8 cellular contexts compared by ENCODE assay signal in the genomic region with DNA sequence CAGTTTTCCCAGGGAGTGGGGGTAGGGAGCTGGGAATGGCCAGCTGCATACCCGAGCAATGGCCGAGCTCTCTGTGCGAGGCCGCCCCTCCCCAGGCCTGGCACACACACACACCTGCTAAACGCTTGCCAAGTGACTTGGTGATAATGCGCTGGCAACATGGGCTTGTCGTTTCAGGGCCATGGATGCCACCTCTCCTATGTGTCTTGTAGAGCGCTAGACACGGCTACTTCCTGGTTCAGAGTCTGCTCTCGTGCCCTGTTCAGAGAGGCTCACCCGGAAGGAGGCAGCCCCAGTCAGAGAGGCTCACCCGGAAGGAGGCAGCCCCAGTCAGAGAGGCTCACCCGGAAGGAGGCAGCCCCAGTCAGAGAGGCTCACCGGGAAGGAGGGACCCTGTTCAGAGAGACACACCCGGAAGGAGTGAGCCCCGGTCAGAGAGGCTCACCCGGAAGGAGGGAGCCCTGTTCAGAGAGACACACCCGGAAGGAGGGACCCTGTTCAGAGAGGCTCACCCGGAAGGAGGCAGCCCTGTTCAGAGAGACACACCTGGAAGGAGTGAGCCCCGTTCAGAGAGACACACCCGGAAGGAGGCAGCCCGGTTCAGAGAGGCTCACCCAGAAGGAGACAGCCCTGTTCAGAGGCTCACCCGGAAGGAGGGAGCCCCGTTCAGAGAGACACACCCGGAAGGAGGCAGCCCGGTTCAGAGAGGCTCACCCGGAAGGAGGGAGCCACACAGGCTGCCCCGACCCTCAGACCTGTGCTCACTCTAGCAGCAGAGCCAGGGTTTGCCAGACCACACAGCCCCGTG. TPM values are rescaled to one million over a fixed set of nuclear protein-coding genes. Genes with fewer than 3 reads are reported as not detected.
A peak's percentile ranks its signal among the peaks of the same experiment; 100 is the strongest.
DNase-seq lines count a peak whose midpoint lies in the region; ATAC-seq and TF ChIP-seq lines count a peak whose summit lies in the region.

No MANE protein-coding gene starts in this region.

- intact Hi-C loops in esophagus squamous epithelium (cut with DNase I) = no loop called here

- H3K4me3 ChIP-seq in CD4-positive, CD25-positive, alpha-beta regulatory T cell (ENCODE audit: low read depth, low read length) = no peak overlapping the region
- H3K4me3 ChIP-seq in esophagus squamous epithelium = peak overlapping the region; percentile 32 to 68 (median 46)

- no peaks in the 10 kb centered on the region for H3K4me1 ChIP-seq in CD4-positive, CD25-positive, alpha-beta regulatory T cell (ENCODE audit: control insufficient read depth, insufficient read depth, low read length, poor library complexity, severe bottlenecking)
- H3K4me1 ChIP-seq in esophagus squamous epithelium = peaks cover 0 to 19% (median 6%) of the 10 kb centered on the region in 3 donors

- H3K27ac Mint-ChIP-seq in CD4-positive, CD25-positive, alpha-beta regulatory T cell = peak overlapping the region in 2 of 3 donors; percentile 73 to 91

- peak; percentile 42 to 80 for ATAC-seq in CD4-positive, CD25-positive, alpha-beta regulatory T cell (ENCODE audit: low read depth in 2 of 2)

- no peaks in the 10 kb centered on the region for H3K9me3 Mint-ChIP-seq in CD4-positive, CD25-positive, alpha-beta regulatory T cell

- CTCF ChIA-PET in HEK293T (lab: Yijun Ruan, JAX) = no interaction called here

- H3K4me3 Mint-ChIP-seq in CD4-positive, CD25-positive, alpha-beta regulatory T cell = peak overlapping the region in 1 of 4 donors; percentile 53

- peaks cover 0 to 5% (median under 1%) of the 10 kb centered on the region in 4 donors for H3K4me1 Mint-ChIP-seq in CD4-positive, CD25-positive, alpha-beta regulatory T cell

- H3K36me3 Mint-ChIP-seq in CD4-positive, CD25-positive, alpha-beta regulatory T cell = peaks cover 12% of the 10 kb centered on the region

- DNase-seq in CD4-positive, CD25-positive, alpha-beta regulatory T cell = peak; percentile 7 to 69 (median 53)
- DNase-seq in HEK293T (ENCODE audit: extremely low spot score) (peak; percentile 61), NCI-H345 (lab: John Stamatoyannopoulos, UW) (peak; percentile 97), esophagus squamous epithelium (lab: John Stamatoyannopoulos, UW) (no peak), NK-92 (lab: John Stamatoyannopoulos, UW; ENCODE audit: unreplicated experiment) (no peak), CD1c-positive myeloid dendritic cell (ENCODE audit: extremely low spot score) (no peak)
- DNase-seq in activated CD4-positive, alpha-beta T cell treated with anti-CD3 and anti-CD28 coated beads, Interleukin-2, amount 50 U/mL, for 1 hour = peak; percentile 65
- DNase-seq in stimulated activated CD8-positive, alpha-beta memory T cell treated with anti-CD3 and anti-CD28 coated beads, Interleukin-15, amount 100 ng/mL, for 48 hours (ENCODE audit: low read depth in 2 of 2) = peak; percentile 14 to 23

- 21 to 41% methylated on average over 12 to 15 of the region's 29 CpGs for WGBS in esophagus squamous epithelium, 2 donors

- no peak for TF ChIP-seq CTCF in esophagus squamous epithelium (IDR thresholded peaks at IDR 0.05)

- H3K27me3 ChIP-seq in CD4-positive, CD25-positive, alpha-beta regulatory T cell (ENCODE audit: control insufficient read depth, insufficient read depth, low read length) = no peaks in the 10 kb centered on the region
- no peaks in the 10 kb centered on the region for H3K27me3 ChIP-seq in esophagus squamous epithelium

- H3K27me3 Mint-ChIP-seq in CD4-positive, CD25-positive, alpha-beta regulatory T cell = no peaks in the 10 kb centered on the region

- no peaks in the 10 kb centered on the region for H3K9me3 ChIP-seq in CD4-positive, CD25-positive, alpha-beta regulatory T cell (ENCODE audit: control insufficient read depth in 2 of 2, low read length in 2 of 2)
- no peaks in the 10 kb centered on the region for H3K9me3 ChIP-seq in esophagus squamous epithelium

- H3K36me3 ChIP-seq in CD4-positive, CD25-positive, alpha-beta regulatory T cell (ENCODE audit: control insufficient read depth, insufficient read depth, low read length) = no peaks in the 10 kb centered on the region
- peaks cover 0 to 12% (median 0%) of the 10 kb centered on the region in 3 donors for H3K36me3 ChIP-seq in esophagus squamous epithelium

- TF ChIP-seq POLR2A in esophagus squamous epithelium (IDR thresholded peaks at IDR 0.05) = no peak

- POLR2A ChIA-PET in HEK293T (lab: Yijun Ruan, JAX) = no interaction called here

- no peak overlapping the region for H3K27ac ChIP-seq in CD4-positive, CD25-positive, alpha-beta regulatory T cell (ENCODE audit: insufficient read depth, low read length, poor library complexity, severe bottlenecking)
- peak overlapping the region; percentile 61 to 79 (median 70) for H3K27ac ChIP-seq in esophagus squamous epithelium

TF ChIP-seq in HEK293T, 16 proteins besides CTCF, POLR2A, EP300 and RAD21:
- no peak for TF ChIP-seq TARDBP (IDR thresholded peaks at IDR 0.05)
- TF ChIP-seq CTBP1 (IDR thresholded peaks at IDR 0.05; ENCODE audit: borderline replicate concordance) = peak; percentile 65; the same call in 1 of the 2 replicates
- no peak for TF ChIP-seq ZNF384 (IDR thresholded peaks at IDR 0.05)
- TF ChIP-seq ARNT (IDR thresholded peaks at IDR 0.05) = no peak
- no peak for TF ChIP-seq FOXM1 (IDR thresholded peaks at IDR 0.05; ENCODE audit: borderline replicate concordance)
- TF ChIP-seq FOXK2 (IDR thresholded peaks at IDR 0.05) = no peak
- peak; percentile 90 for TF ChIP-seq ELF4 (IDR thresholded peaks at IDR 0.05)

RNA-seq across cellular contexts. Expression of gene ADPRHL1, which starts 4.2 kb away (rescaled TPM):
- total RNA-seq in CD4-positive, CD25-positive, alpha-beta regulatory T cell = 0.57 TPM
- polyA plus RNA-seq in CD4-positive, CD25-positive, alpha-beta regulatory T cell = under 1 TPM in 3 of 4 donors, not detected in 1; 0.24 to 0.64 (median 0.54) TPM
- total RNA-seq in esophagus squamous epithelium = 1 to 10 TPM in 3 of 4 donors, under 1 TPM in 1; 0.31 to 3.5 (median 2.2) TPM

RNA-seq across cellular contexts. Expression of gene DCUN1D2, which starts 41.4 kb away (rescaled TPM):
- 23.0 TPM for total RNA-seq in CD4-positive, CD25-positive, alpha-beta regulatory T cell
- 10 to 100 TPM in 1 of 4 donors, 1 to 10 TPM in 3; 6.8 to 10.2 (median 9.2) TPM for polyA plus RNA-seq in CD4-positive, CD25-positive, alpha-beta regulatory T cell
- total RNA-seq in esophagus squamous epithelium = 10 to 100 TPM in 1 of 4 donors, 1 to 10 TPM in 3; 4.7 to 14.1 (median 7.7) TPM

Comparison
In these comparisons a context has a peak if more than half of its experiments do, and no peak if none do; other contexts are left out.
1. DNase-seq: peak in CD4-positive, CD25-positive, alpha-beta regulatory T cell (3 of 3), HEK293T (single experiment), NCI-H345 (single experiment), activated CD4-positive, alpha-beta T cell treated with anti-CD3 and anti-CD28 coated beads, Interleukin-2, amount 50 U/mL, for 1 hour (single experiment) and stimulated activated CD8-positive, alpha-beta memory T cell treated with anti-CD3 and anti-CD28 coated beads, Interleukin-15, amount 100 ng/mL, for 48 hours (2 of 2); none in esophagus squamous epithelium (single experiment), NK-92 (single experiment) and CD1c-positive myeloid dendritic cell (single experiment).